Comparison of ENCODE assay signal across 9 cellular contexts in genomic region chr3:15429080-15429479, GRCh38. TPM values are rescaled to one million over a fixed set of nuclear protein-coding genes. Genes with fewer than 3 reads are reported as not detected.
DNase-seq lines count a peak whose midpoint lies in the region; ATAC-seq and TF ChIP-seq lines count a peak whose summit lies in the region.
"Had no signal": no experiment of that assay in that cellular context is flagged by ENCODE, and none has a peak within 500 bp of the region (broad histone marks: within the 10 kb centered on the region; RNA-seq: fewer than 3 reads in every experiment).

No MANE protein-coding gene starts in this region.

- H3K4me1 ChIP-seq in subcutaneous abdominal adipose tissue (ENCODE audit: control insufficient read depth in 5 of 5, insufficient read depth in 5 of 5, low read length in 5 of 5) (peaks cover 2 to 41% (median 30%) of the 10 kb centered on the region in 5 donors), mucosa of descending colon (ENCODE audit: low read depth) (peaks cover 9% of the 10 kb centered on the region)

- H3K27me3 ChIP-seq in subcutaneous abdominal adipose tissue (ENCODE audit: control insufficient read depth in 5 of 5, insufficient read depth in 4 of 5, low read length in 5 of 5) = no peaks in the 10 kb centered on the region

- peaks cover 59% of the 10 kb centered on the region for H3K4me1 Mint-ChIP-seq in activated T-cell treated with anti-CD3 and anti-CD28 coated beads, Interleukin-2, amount 50 U/mL, for 72 hours (ENCODE audit: low read depth)
- peaks cover 44% of the 10 kb centered on the region for H3K4me1 Mint-ChIP-seq in activated T-helper 2 cell treated with anti-CD3 and anti-CD28 coated beads, Interferon-gamma antibody, Interleukin-2, Interleukin-4, amounts not matched to agents 10 μg/mL and 5 μg/mL and 100 μg/mL, durations not matched to agents 14 hours and 24 hours and 36 hours (ENCODE audit: low read depth)
- peaks cover 63 to 90% of the 10 kb centered on the region in 2 donors for H3K4me1 Mint-ChIP-seq in immature natural killer cell

- ATAC-seq in activated T-cell treated with anti-CD3 and anti-CD28 coated beads, Interleukin-2, amount 50 U/mL, for 72 hours (replicated peaks in 1 of 2) = no peak
- no peak for ATAC-seq in mucosa of descending colon

- no peak overlapping the region for H3K27ac ChIP-seq in subcutaneous abdominal adipose tissue (ENCODE audit: low read depth, low read length)

- DNase-seq in activated T-cell treated with anti-CD3 and anti-CD28 coated beads, Interleukin-2, amount 50 U/mL, for 72 hours = no peak
- DNase-seq in activated T-cell treated with anti-CD3 and anti-CD28 coated beads for 4 hours = no peak
- DNase-seq in activated T-helper 2 cell treated with anti-CD3 and anti-CD28 coated beads, Interferon-gamma antibody, Interleukin-2, Interleukin-4, amounts not matched to agents 10 μg/mL and 5 μg/mL and 100 μg/mL, durations not matched to agents 14 hours and 24 hours and 36 hours (ENCODE audit: low spot score) = no peak
- DNase-seq in immature natural killer cell = no peak
- no peak for DNase-seq in mucosa of descending colon
- no peak for DNase-seq in NCI-H774 (lab: John Stamatoyannopoulos, UW)
- no peak for DNase-seq in GM13977 (ENCODE audit: low spot score)
- DNase-seq: COR-L47 had no signal

- H3K36me3 Mint-ChIP-seq in activated T-cell treated with anti-CD3 and anti-CD28 coated beads, Interleukin-2, amount 50 U/mL, for 72 hours (ENCODE audit: insufficient read depth in 2 of 2) = peaks cover 14 to 26% of the 10 kb centered on the region in 2 donors
- H3K36me3 Mint-ChIP-seq in activated T-helper 2 cell treated with anti-CD3 and anti-CD28 coated beads, Interferon-gamma antibody, Interleukin-2, Interleukin-4, amounts not matched to agents 10 μg/mL and 5 μg/mL and 100 μg/mL, durations not matched to agents 14 hours and 24 hours and 36 hours (ENCODE audit: low read depth) = peaks cover 60% of the 10 kb centered on the region
- peaks cover 7 to 20% (median 17%) of the 10 kb centered on the region in 3 donors for H3K36me3 Mint-ChIP-seq in immature natural killer cell

- no peaks in the 10 kb centered on the region for H3K9me3 Mint-ChIP-seq in activated T-cell treated with anti-CD3 and anti-CD28 coated beads, Interleukin-2, amount 50 U/mL, for 72 hours
- peaks cover 5% of the 10 kb centered on the region for H3K9me3 Mint-ChIP-seq in activated T-helper 2 cell treated with anti-CD3 and anti-CD28 coated beads, Interferon-gamma antibody, Interleukin-2, Interleukin-4, amounts not matched to agents 10 μg/mL and 5 μg/mL and 100 μg/mL, durations not matched to agents 14 hours and 24 hours and 36 hours
- no peaks in the 10 kb centered on the region for H3K9me3 Mint-ChIP-seq in immature natural killer cell

- H3K36me3 ChIP-seq in subcutaneous abdominal adipose tissue (ENCODE audit: control insufficient read depth in 5 of 5, insufficient read depth in 5 of 5, low read length in 5 of 5) (peaks cover 12 to 34% (median 26%) of the 10 kb centered on the region in 5 donors), mucosa of descending colon (ENCODE audit: low read depth) (no peaks in the 10 kb centered on the region)

- H3K27me3 Mint-ChIP-seq in activated T-cell treated with anti-CD3 and anti-CD28 coated beads, Interleukin-2, amount 50 U/mL, for 72 hours (ENCODE audit: low read depth) = no peaks in the 10 kb centered on the region
- no peaks in the 10 kb centered on the region for H3K27me3 Mint-ChIP-seq in activated T-helper 2 cell treated with anti-CD3 and anti-CD28 coated beads, Interferon-gamma antibody, Interleukin-2, Interleukin-4, amounts not matched to agents 10 μg/mL and 5 μg/mL and 100 μg/mL, durations not matched to agents 14 hours and 24 hours and 36 hours (ENCODE audit: low read depth)
- H3K27me3 Mint-ChIP-seq in immature natural killer cell (ENCODE audit: low read depth in 3 of 3) = peaks cover 2 to 12% (median 6%) of the 10 kb centered on the region in 3 donors

- intact Hi-C loops in activated T-helper 2 cell treated with anti-CD3 and anti-CD28 coated beads, Interferon-gamma antibody, Interleukin-2, Interleukin-4, amounts not matched to agents 10 μg/mL and 5 μg/mL and 100 μg/mL, durations not matched to agents 14 hours and 24 hours and 36 hours (cut with micrococcal nuclease) = loop anchor here (2.0 to 10.0 kb wide), 3 partner anchors 73 to 386 kb away; no protein-coding TSS in a partner anchor
- intact Hi-C loops in mucosa of descending colon (cut with DNase I, micrococcal nuclease) = no loop called here

- H3K9ac ChIP-seq in subcutaneous abdominal adipose tissue (ENCODE audit: low read length in 5 of 5) = peak overlapping the region in 2 of 5 donors; percentile 1 to 98

- H3K9me3 ChIP-seq in subcutaneous abdominal adipose tissue (ENCODE audit: control insufficient read depth in 5 of 5, low read length in 5 of 5) (no peaks in the 10 kb centered on the region), mucosa of descending colon (no peaks in the 10 kb centered on the region)

- in situ Hi-C loops in GM13977 (cut with MboI; ENCODE audit: low pct_unique_long_range_greater_than_20kb, low sequenced_read_pairs, unreplicated experiment) = loop anchor here (25.0 kb wide), 1 partner anchor 383 kb away; no protein-coding TSS in a partner anchor

- peak overlapping the region; percentile 90 to 99 (median 98) for H3K4me3 ChIP-seq in subcutaneous abdominal adipose tissue (ENCODE audit: low read depth in 1 of 5, low read length in 5 of 5)
- H3K4me3 ChIP-seq in mucosa of descending colon = no peak overlapping the region

- peak overlapping the region; percentile 99 for H3K4me3 Mint-ChIP-seq in activated T-cell treated with anti-CD3 and anti-CD28 coated beads, Interleukin-2, amount 50 U/mL, for 72 hours
- H3K4me3 Mint-ChIP-seq in activated T-helper 2 cell treated with anti-CD3 and anti-CD28 coated beads, Interferon-gamma antibody, Interleukin-2, Interleukin-4, amounts not matched to agents 10 μg/mL and 5 μg/mL and 100 μg/mL, durations not matched to agents 14 hours and 24 hours and 36 hours (ENCODE audit: low read depth) = peak overlapping the region; percentile 95
- H3K4me3 Mint-ChIP-seq in immature natural killer cell = peak overlapping the region; percentile 96 to 99 (median 98)

- H3K27ac Mint-ChIP-seq in activated T-cell treated with anti-CD3 and anti-CD28 coated beads, Interleukin-2, amount 50 U/mL, for 72 hours = peak overlapping the region; percentile 99
- peak overlapping the region; percentile 89 for H3K27ac Mint-ChIP-seq in activated T-helper 2 cell treated with anti-CD3 and anti-CD28 coated beads, Interferon-gamma antibody, Interleukin-2, Interleukin-4, amounts not matched to agents 10 μg/mL and 5 μg/mL and 100 μg/mL, durations not matched to agents 14 hours and 24 hours and 36 hours
- peak overlapping the region; percentile 89 to 98 (median 96) for H3K27ac Mint-ChIP-seq in immature natural killer cell

- no peak for TF ChIP-seq CTCF in mucosa of descending colon (IDR thresholded peaks at IDR 0.05)
- no peak for TF ChIP-seq CTCF in GM13977 (IDR thresholded peaks at IDR 0.05; ENCODE audit: extremely low read depth, insufficient read depth, missing control alignments)

RNA-seq across cellular contexts. Expression of gene EAF1, which starts 1.7 kb away (rescaled TPM):
- total RNA-seq in activated T-cell treated with anti-CD3 and anti-CD28 coated beads, Interleukin-2, amount 50 U/mL, for 72 hours = 10 to 100 TPM; 29.9 to 33.4 TPM
- 23.9 and 25.9 TPM in 2 replicates for total RNA-seq in activated T-helper 2 cell treated with anti-CD3 and anti-CD28 coated beads, Interferon-gamma antibody, Interleukin-2, Interleukin-4, amounts not matched to agents 10 μg/mL and 5 μg/mL and 100 μg/mL, durations not matched to agents 14 hours and 24 hours and 36 hours
- 10 to 100 TPM; 14.4 to 24.0 (median 14.6) TPM for polyA plus RNA-seq in immature natural killer cell
- 10 to 100 TPM; 15.6 to 23.4 (median 21.3) TPM for total RNA-seq in mucosa of descending colon

RNA-seq across cellular contexts. Expression of gene METTL6, which starts 1.7 kb away (rescaled TPM):
- 10 to 100 TPM; 26.8 to 29.6 TPM for total RNA-seq in activated T-cell treated with anti-CD3 and anti-CD28 coated beads, Interleukin-2, amount 50 U/mL, for 72 hours
- total RNA-seq in activated T-helper 2 cell treated with anti-CD3 and anti-CD28 coated beads, Interferon-gamma antibody, Interleukin-2, Interleukin-4, amounts not matched to agents 10 μg/mL and 5 μg/mL and 100 μg/mL, durations not matched to agents 14 hours and 24 hours and 36 hours = 16.1 and 16.5 TPM in 2 replicates
- polyA plus RNA-seq in immature natural killer cell = 10 to 100 TPM in 2 of 3 donors, 1 to 10 TPM in 1; 2.3 to 20.3 (median 13.1) TPM
- 10 to 100 TPM; 10.1 to 13.7 (median 10.1) TPM for total RNA-seq in mucosa of descending colon
